In genomic region chr1:240691521-240692338, GRCh38 we compare ENCODE assay signal across 8 cellular contexts.
A peak's percentile ranks its signal among the peaks of the same experiment; 100 is the strongest.
DNase-seq lines count a peak whose midpoint lies in the region; ATAC-seq, FAIRE-seq and TF ChIP-seq lines count a peak whose summit lies in the region.

No MANE protein-coding gene starts in this region.

- peak overlapping the region; percentile 44 for H3K4me3 ChIP-seq in WERI-Rb-1 (ENCODE audit: low read depth, low read length)
- no peak overlapping the region for H3K4me3 ChIP-seq in iPS DF 6.9 (ENCODE audit: low read length)
- no peak overlapping the region for H3K4me3 ChIP-seq in skeletal muscle satellite cell (ENCODE audit: low read length)

- FAIRE-seq in D721Med (lab: Jason Lieb, UNC): peak; percentile 95

- no CpG with 5 or more reads among the region's 11 CpGs for WGBS in iPS DF 6.9 (ENCODE audit: insufficient coverage, insufficient read length)

- TF ChIP-seq CTCF in D721Med (IDR thresholded peaks at IDR 0.05; ENCODE audit: insufficient read depth, missing control alignments) (peak; percentile 95), WERI-Rb-1 (IDR thresholded peaks at IDR 0.05; ENCODE audit: low read depth, low read length) (peak; percentile 97)

- in situ Hi-C loops in KBM-7 (cut with MboI; ENCODE audit: low pct_unique_long_range_greater_than_20kb, low sequenced_read_pairs): no loop called here

- H3K36me3 ChIP-seq in WERI-Rb-1 (no peaks in the 10 kb centered on the region), iPS DF 6.9 (ENCODE audit: control insufficient read depth, insufficient read depth, low read length) (no peaks in the 10 kb centered on the region), skeletal muscle satellite cell (ENCODE audit: insufficient read depth, low read length) (no peaks in the 10 kb centered on the region)

- DNase-seq in D721Med (ENCODE audit: insufficient read length, low spot score) (peak; percentile 51), KBM-7 (peak; percentile 20), WERI-Rb-1 (peak; percentile 79), iPS DF 6.9 (ENCODE audit: low read depth, low spot score) (peak; percentile 27)

- ATAC-seq in HG03439 (IDR thresholded peaks at IDR 0.05; ENCODE audit: unreplicated experiment) (no peak), HG03565 (IDR thresholded peaks at IDR 0.05; ENCODE audit: unreplicated experiment) (no peak), GM19463 (IDR thresholded peaks at IDR 0.05; ENCODE audit: unreplicated experiment) (no peak)

- H3K9me3 ChIP-seq in WERI-Rb-1 (ENCODE audit: severe bottlenecking): no peaks in the 10 kb centered on the region
- H3K9me3 ChIP-seq in iPS DF 6.9 (ENCODE audit: control insufficient read depth, insufficient read depth, low read length): no peaks in the 10 kb centered on the region
- H3K9me3 ChIP-seq in skeletal muscle satellite cell (replicated peaks; ENCODE audit: low read length): no peaks in the 10 kb centered on the region

- H3K4me1 ChIP-seq in iPS DF 6.9 (ENCODE audit: control insufficient read depth, insufficient read depth, low read length) (peaks cover 1% of the 10 kb centered on the region; the same call in 1 of the 2 replicates), skeletal muscle satellite cell (ENCODE audit: control insufficient read depth, insufficient read depth, low read length) (no peaks in the 10 kb centered on the region)

- H3K4me2 ChIP-seq in skeletal muscle satellite cell (ENCODE audit: low read length): peak overlapping the region; percentile 10

- H3K9ac ChIP-seq in skeletal muscle satellite cell (ENCODE audit: low read depth, low read length): no peak overlapping the region

- H3K27ac ChIP-seq in WERI-Rb-1: no peak overlapping the region
- no peak overlapping the region for H3K27ac ChIP-seq in iPS DF 6.9 (ENCODE audit: low read length)

- H3K27me3 ChIP-seq in WERI-Rb-1 (ENCODE audit: insufficient read depth, low read depth, severe bottlenecking) (no peaks in the 10 kb centered on the region), iPS DF 6.9 (ENCODE audit: control insufficient read depth, insufficient read depth, low read length) (no peaks in the 10 kb centered on the region), skeletal muscle satellite cell (ENCODE audit: control insufficient read depth, insufficient read depth, low read length) (no peaks in the 10 kb centered on the region)

Comparison
In these comparisons a context has a peak if more than half of its experiments do, and no peak if none do; other contexts are left out.
1. DNase-seq: peak in every context shown above with its lines; median percentile 79 in WERI-Rb-1; 51 in D721Med; 27 in iPS DF 6.9; 20 in KBM-7.